ENCODE assay signal across 10 cellular contexts in genomic region chr10:110867807-110868465, GRCh38. TPM values are rescaled to one million over a fixed set of nuclear protein-coding genes. Genes with fewer than 3 reads are reported as not detected.
A peak's percentile ranks its signal among the peaks of the same experiment; 100 is the strongest.
DNase-seq lines count a peak whose midpoint lies in the region; ATAC-seq, FAIRE-seq and TF ChIP-seq lines count a peak whose summit lies in the region.
"Had no signal": no experiment of that assay in that cellular context is flagged by ENCODE, and none has a peak within 500 bp of the region (broad histone marks: within the 10 kb centered on the region; RNA-seq: fewer than 3 reads in every experiment).

No MANE protein-coding gene starts in this region.

- H3K4me3 Mint-ChIP-seq in activated CD4-positive, alpha-beta T cell treated with anti-CD3 and anti-CD28 coated beads for 36 hours: peak overlapping the region; percentile 25
- H3K4me3 Mint-ChIP-seq in activated B cell treated with CpG ODN at 0.5 μM for 24 hours: peak overlapping the region; percentile 59

- H3K4me1 ChIP-seq in keratinocyte (ENCODE audit: control insufficient read depth, extremely low read depth, insufficient read depth, low read length) (peaks cover 27% of the 10 kb centered on the region), testis (peaks cover 58% of the 10 kb centered on the region)

- H3K36me3 Mint-ChIP-seq in activated CD4-positive, alpha-beta T cell treated with anti-CD3 and anti-CD28 coated beads for 36 hours (ENCODE audit: low read depth): peaks cover 11% of the 10 kb centered on the region
- H3K36me3 Mint-ChIP-seq in activated B cell treated with CpG ODN at 0.5 μM for 24 hours (ENCODE audit: low read depth): peaks cover 7% of the 10 kb centered on the region

- H3K9me3 ChIP-seq in keratinocyte (ENCODE audit: control insufficient read depth, low read depth, low read length): no peaks in the 10 kb centered on the region
- no peaks in the 10 kb centered on the region for H3K9me3 ChIP-seq in testis

- H3K9me3 Mint-ChIP-seq in activated CD4-positive, alpha-beta T cell treated with anti-CD3 and anti-CD28 coated beads for 36 hours (ENCODE audit: low read depth): no peaks in the 10 kb centered on the region
- no peaks in the 10 kb centered on the region for H3K9me3 Mint-ChIP-seq in activated B cell treated with CpG ODN at 0.5 μM for 24 hours

- POLR2A ChIA-PET in activated CD4-positive, alpha-beta T cell treated with anti-CD3 and anti-CD28 coated beads for 36 hours (lab: Charles Lee): interaction anchor here (1.0 to 1.5 kb wide), 3 partner anchors 10 to 51 kb away, joined by 3 to 6 read pairs (median 3); partner anchors contain the start of genes BBIP1 and SHOC2
- POLR2A ChIA-PET in activated B cell treated with CpG ODN at 0.5 μM for 24 hours (lab: Charles Lee): interaction anchor here (0.7 to 5.3 kb wide), 9 partner anchors 8 to 64 kb away, joined by 3 to 219 read pairs (median 6); partner anchors contain the start of genes BBIP1 and SHOC2

- H4K20me1 ChIP-seq in keratinocyte (ENCODE audit: control insufficient read depth, extremely low read depth, insufficient read depth, low read length): no peaks in the 10 kb centered on the region

- no peaks in the 10 kb centered on the region for H3K9me1 ChIP-seq in keratinocyte (ENCODE audit: control insufficient read depth, extremely low read depth, insufficient read depth, low read length)

- no peaks in the 10 kb centered on the region for H3K27me3 ChIP-seq in keratinocyte (ENCODE audit: control insufficient read depth, extremely low read depth, insufficient read depth, low read length)
- H3K27me3 ChIP-seq in testis: no peaks in the 10 kb centered on the region

- peak overlapping the region; percentile 36 for H2AFZ ChIP-seq in keratinocyte (ENCODE audit: control insufficient read depth, low read length)

- WGBS in testis, 2 donors: 44 to 54% methylated on average over 4 of the region's 4 CpGs

- no peak for TF ChIP-seq POLR2A in testis (IDR thresholded peaks at IDR 0.05)

- H3K36me3 ChIP-seq in keratinocyte (ENCODE audit: control insufficient read depth in 2 of 2, extremely low read depth in 1 of 2, insufficient read depth in 2 of 2, low read length in 2 of 2): no peaks in the 10 kb centered on the region
- no peaks in the 10 kb centered on the region for H3K36me3 ChIP-seq in testis (ENCODE audit: low read depth, missing control alignments)

- peaks cover 4% of the 10 kb centered on the region for H3K79me2 ChIP-seq in keratinocyte (ENCODE audit: control insufficient read depth, insufficient read depth, low read length)

- ATAC-seq in activated CD4-positive, alpha-beta T cell treated with anti-CD3 and anti-CD28 coated beads for 36 hours: no peak
- ATAC-seq in activated B cell treated with CpG ODN at 0.5 μM for 24 hours (ENCODE audit: low read depth): no peak
- ATAC-seq in HG02840 (IDR thresholded peaks at IDR 0.05; ENCODE audit: low FRiP score, unreplicated experiment): no peak

- DNase-seq in activated CD4-positive, alpha-beta T cell treated with anti-CD3 and anti-CD28 coated beads for 36 hours: no peak
- no peak for DNase-seq in activated CD4-positive, alpha-beta T cell treated with anti-CD3 and anti-CD28 coated beads, Interleukin-2, amount 50 U/mL, for 1 hour
- DNase-seq in activated B cell treated with CpG ODN at 0.5 μM for 24 hours: no peak
- DNase-seq in keratinocyte (ENCODE audit: low read depth, low spot score): no peak
- DNase-seq in testis: no peak
- DNase-seq in posterior vena cava (ENCODE audit: low spot score): no peak
- no peak for DNase-seq in NCI-H2081 treated with DMSO at 0.1 percent for 48 hours (lab: John Stamatoyannopoulos, UW)
- DNase-seq: NCI-H1694 had no signal

- no peak overlapping the region for H3K9ac ChIP-seq in keratinocyte (ENCODE audit: control insufficient read depth, extremely low read depth, insufficient read depth, low read length)

- no peak overlapping the region for H3K4me3 ChIP-seq in keratinocyte (ENCODE audit: control insufficient read depth in 2 of 3, extremely low read depth in 1 of 3, insufficient read depth in 2 of 3, low read depth in 1 of 3, low read length in 3 of 3)
- no peak overlapping the region for H3K4me3 ChIP-seq in testis

- no peaks in the 10 kb centered on the region for H3K27me3 Mint-ChIP-seq in activated CD4-positive, alpha-beta T cell treated with anti-CD3 and anti-CD28 coated beads for 36 hours
- no peaks in the 10 kb centered on the region for H3K27me3 Mint-ChIP-seq in activated B cell treated with CpG ODN at 0.5 μM for 24 hours

- no peak overlapping the region for H3K4me2 ChIP-seq in keratinocyte (ENCODE audit: control insufficient read depth, extremely low read depth, insufficient read depth, low read depth, low read length)

- H3K27ac Mint-ChIP-seq in activated CD4-positive, alpha-beta T cell treated with anti-CD3 and anti-CD28 coated beads for 36 hours: peak overlapping the region; percentile 87
- H3K27ac Mint-ChIP-seq in activated B cell treated with CpG ODN at 0.5 μM for 24 hours: peak overlapping the region; percentile 97

- no peak overlapping the region for H3K27ac ChIP-seq in keratinocyte (ENCODE audit: control insufficient read depth, insufficient read depth, low read length)
- H3K27ac ChIP-seq in testis: peak overlapping the region; percentile 52 to 77

- no peak for FAIRE-seq in keratinocyte (lab: Jason Lieb, UNC)
- FAIRE-seq: A204.1 had no signal

- intact Hi-C loops in activated CD4-positive, alpha-beta T cell treated with anti-CD3 and anti-CD28 coated beads for 36 hours (cut with DNase I, micrococcal nuclease): loop anchor here in 1 of 2 experiments (5.0 kb wide), 1 partner anchor 301 kb away; the partner anchor contains the start of gene SMC3
- intact Hi-C loops in activated B cell treated with CpG ODN at 0.5 μM for 24 hours (cut with micrococcal nuclease): loop anchor here (1.0 to 10.0 kb wide), 3 partner anchors 51 to 953 kb away; partner anchors contain the start of genes BBIP1 and SHOC2
- intact Hi-C loops in testis (cut with DNase I; ENCODE audit: low total_unique reads): no loop called here
- intact Hi-C loops in posterior vena cava (cut with DNase I): loop anchor here (5.0 kb wide), 2 partner anchors 36 to 51 kb away; no protein-coding TSS in a partner anchor

- TF ChIP-seq CTCF in activated B cell treated with CpG ODN at 0.5 μM for 24 hours (IDR thresholded peaks at IDR 0.05): no peak
- no peak for TF ChIP-seq CTCF in keratinocyte (optimal IDR thresholded peaks at IDR 0.05 in 1 of 3, IDR thresholded peaks at IDR 0.05 in 1 of 3, conservative IDR thresholded peaks at IDR 0.05 in 1 of 3; ENCODE audit: extremely low read depth in 1 of 3, insufficient read depth in 2 of 3, low read length in 3 of 3)
- TF ChIP-seq CTCF in testis (IDR thresholded peaks at IDR 0.05): no peak

- CTCF ChIA-PET in activated CD4-positive, alpha-beta T cell treated with anti-CD3 and anti-CD28 coated beads for 36 hours (lab: Charles Lee): interaction anchor here (0.7 to 1.9 kb wide), 9 partner anchors 8 to 122 kb away, joined by 3 to 11 read pairs (median 3); no protein-coding TSS in a partner anchor
- CTCF ChIA-PET in activated B cell treated with CpG ODN at 0.5 μM for 24 hours (lab: Charles Lee): interaction anchor here (1.6 to 1.7 kb wide), 2 partner anchors 26 to 64 kb away, joined by 7 to 12 read pairs; no protein-coding TSS in a partner anchor

- peaks cover 86% of the 10 kb centered on the region for H3K4me1 Mint-ChIP-seq in activated CD4-positive, alpha-beta T cell treated with anti-CD3 and anti-CD28 coated beads for 36 hours
- peaks cover 88% of the 10 kb centered on the region for H3K4me1 Mint-ChIP-seq in activated B cell treated with CpG ODN at 0.5 μM for 24 hours

- dilution Hi-C loops in keratinocyte (cut with MboI; ENCODE audit: extremely low pct_ligation_motif_present, low sequenced_read_pairs): no loop called here

RNA-seq across cellular contexts. Expression of gene PDCD4, which starts 3.8 kb away (rescaled TPM):
- 100 to 1,000 TPM in 1 of 2 experiments, 10 to 100 TPM in 1; 69.8 to 125 TPM for total RNA-seq in activated CD4-positive, alpha-beta T cell treated with anti-CD3 and anti-CD28 coated beads for 36 hours
- total RNA-seq in activated B cell treated with CpG ODN at 0.5 μM for 24 hours: 143 and 145 TPM in 2 replicates
- 63.1 to 146 TPM (median 99.7 TPM) in 3 replicates for polyA plus RNA-seq in keratinocyte
- polyA plus RNA-seq in keratinocyte (2011; ENCODE audit: low read depth): 334 TPM
- polyA plus RNA-seq in keratinocyte (2011; cell fraction: cytosol; rRNA removed): 60.6 and 83.9 TPM in 2 replicates
- 75.6 and 156 TPM in 2 replicates for polyA plus RNA-seq in keratinocyte (2011; cell fraction: nucleus; rRNA removed)
- polyA plus RNA-seq in keratinocyte (2012; ENCODE audit: low replicate concordance): 80.0 and 198 TPM in 2 replicates
- 8.4 to 29.0 TPM (median 14.0 TPM) in 3 replicates for polyA minus RNA-seq in keratinocyte
- 27.0 TPM for polyA minus RNA-seq in keratinocyte (2011; cell fraction: cytosol; rRNA and poly(A)+ RNA removed)
- polyA minus RNA-seq in keratinocyte (2011; cell fraction: nucleus; rRNA and poly(A)+ RNA removed): 37.1 and 90.1 TPM in 2 replicates
- total RNA-seq in testis: 10 to 100 TPM; 64.0 to 71.1 TPM
- polyA plus RNA-seq in testis (ENCODE audit: insufficient read depth, low read depth, low replicate concordance): 124 TPM
- total RNA-seq in posterior vena cava: 10 to 100 TPM; 54.9 to 55.0 TPM

RNA-seq across cellular contexts. Expression of gene BBIP1, which starts 51.0 kb away (rescaled TPM):
- total RNA-seq in activated CD4-positive, alpha-beta T cell treated with anti-CD3 and anti-CD28 coated beads for 36 hours: 10 to 100 TPM; 34.3 to 48.8 TPM
- 28.4 and 29.0 TPM in 2 replicates for total RNA-seq in activated B cell treated with CpG ODN at 0.5 μM for 24 hours
- 12.8 to 30.4 TPM (median 13.9 TPM) in 3 replicates for polyA plus RNA-seq in keratinocyte
- polyA plus RNA-seq in keratinocyte (2011; ENCODE audit: low read depth): 38.6 TPM
- polyA plus RNA-seq in keratinocyte (2011; cell fraction: cytosol; rRNA removed): 12.0 and 26.0 TPM in 2 replicates
- 9.2 and 14.1 TPM in 2 replicates for polyA plus RNA-seq in keratinocyte (2011; cell fraction: nucleus; rRNA removed)
- 15.0 and 23.7 TPM in 2 replicates for polyA plus RNA-seq in keratinocyte (2012; ENCODE audit: low replicate concordance)
- 2.4 to 22.3 TPM (median 4.6 TPM) in 3 replicates for polyA minus RNA-seq in keratinocyte
- 6.5 TPM for polyA minus RNA-seq in keratinocyte (2011; cell fraction: cytosol; rRNA and poly(A)+ RNA removed)
- polyA minus RNA-seq in keratinocyte (2011; cell fraction: nucleus; rRNA and poly(A)+ RNA removed): 2.7 and 3.0 TPM in 2 replicates
- 10 to 100 TPM; 41.8 to 57.7 TPM for total RNA-seq in testis
- polyA plus RNA-seq in testis (ENCODE audit: insufficient read depth, low read depth, low replicate concordance): 202 TPM
- 10 to 100 TPM; 36.3 to 38.6 TPM for total RNA-seq in posterior vena cava

RNA-seq across cellular contexts. Expression of gene SHOC2, which starts 51.5 kb away (rescaled TPM):
- total RNA-seq in activated CD4-positive, alpha-beta T cell treated with anti-CD3 and anti-CD28 coated beads for 36 hours: 10 to 100 TPM; 31.3 to 40.4 TPM
- total RNA-seq in activated B cell treated with CpG ODN at 0.5 μM for 24 hours (92.7 and 106 TPM in 2 replicates), testis (100 to 1,000 TPM in 1 of 2 donors, 10 to 100 TPM in 1; 91.1 to 104 TPM), posterior vena cava (10 to 100 TPM; 70.1 to 80.0 TPM)
- polyA plus RNA-seq in keratinocyte (16.8 to 27.7 TPM (median 21.2 TPM) in 3 replicates), testis (ENCODE audit: insufficient read depth, low read depth, low replicate concordance) (61.5 TPM)
- polyA plus RNA-seq in keratinocyte (2011; ENCODE audit: low read depth): 22.6 TPM
- 14.8 and 30.0 TPM in 2 replicates for polyA plus RNA-seq in keratinocyte (2011; cell fraction: cytosol; rRNA removed)
- polyA plus RNA-seq in keratinocyte (2011; cell fraction: nucleus; rRNA removed): 18.0 and 23.4 TPM in 2 replicates
- polyA plus RNA-seq in keratinocyte (2012; ENCODE audit: low replicate concordance): 19.7 and 21.8 TPM in 2 replicates
- 12.0 to 38.5 TPM (median 22.2 TPM) in 3 replicates for polyA minus RNA-seq in keratinocyte
- 29.0 TPM for polyA minus RNA-seq in keratinocyte (2011; cell fraction: cytosol; rRNA and poly(A)+ RNA removed)
- 30.6 and 58.2 TPM in 2 replicates for polyA minus RNA-seq in keratinocyte (2011; cell fraction: nucleus; rRNA and poly(A)+ RNA removed)
